ENCODE assay signal across 1 cellular context in the genomic region with DNA sequence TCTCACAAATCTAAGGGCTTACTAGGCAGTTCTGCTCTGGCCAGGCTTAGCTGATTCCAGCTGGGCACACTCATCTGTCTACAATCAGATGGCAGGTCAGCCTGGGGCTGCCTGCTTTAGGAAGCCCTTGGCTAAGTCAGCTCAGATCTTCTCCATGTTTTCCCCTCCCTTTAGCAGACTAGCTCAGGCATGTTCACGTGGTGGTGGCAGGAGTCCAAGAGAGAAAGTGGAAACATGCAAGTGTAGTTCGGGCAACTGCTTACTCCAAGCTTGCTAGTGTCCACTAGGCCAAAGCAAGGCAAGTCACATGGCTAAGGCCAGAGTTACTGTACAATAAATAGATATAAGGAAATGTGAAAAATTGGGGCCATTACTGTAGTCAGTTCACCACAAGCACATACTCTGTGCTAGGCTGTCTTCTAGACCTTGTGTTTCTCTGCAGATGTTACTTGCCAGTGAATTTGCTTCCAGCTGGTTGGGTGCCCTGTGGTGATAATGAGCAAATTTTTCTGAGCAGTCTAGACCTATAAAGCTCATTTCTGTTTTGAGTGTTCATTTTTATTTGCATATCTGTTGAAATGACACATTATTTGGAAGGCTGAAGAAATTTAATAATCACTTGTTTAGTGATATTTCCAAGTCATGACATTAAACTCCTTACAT.
TF ChIP-seq lines count a peak whose summit lies in the region.

No MANE protein-coding gene starts in this region.

TF ChIP-seq in HepG2, 621 proteins besides CTCF, POLR2A, EP300 and RAD21:
- TF ChIP-seq ZSCAN22 (CRISPR knock-in tag; IDR thresholded peaks at IDR 0.05) (no peak), SMAD9 (CRISPR knock-in tag; IDR thresholded peaks at IDR 0.05) (no peak), ZNF556 (CRISPR knock-in tag; IDR thresholded peaks at IDR 0.05; ENCODE audit: borderline replicate concordance) (no peak), CHD2 (IDR thresholded peaks at IDR 0.05; ENCODE audit: low read depth, low read length) (no peak), TGIF2 (CRISPR knock-in tag; IDR thresholded peaks at IDR 0.05) (no peak), REL (CRISPR knock-in tag; conservative IDR thresholded peaks at IDR 0.05) (no peak), GMEB1 (CRISPR knock-in tag; IDR thresholded peaks at IDR 0.05; ENCODE audit: borderline replicate concordance) (no peak), NBN (conservative IDR thresholded peaks at IDR 0.05) (no peak), ZNF326 (CRISPR knock-in tag; IDR thresholded peaks at IDR 0.05; ENCODE audit: borderline replicate concordance) (no peak), GPN1 (CRISPR knock-in tag; IDR thresholded peaks at IDR 0.05; ENCODE audit: borderline replicate concordance) (no peak), NFATC3 (CRISPR knock-in tag; IDR thresholded peaks at IDR 0.05) (no peak), RCOR2 (CRISPR knock-in tag; IDR thresholded peaks at IDR 0.05) (no peak), ARID2 (CRISPR knock-in tag; IDR thresholded peaks at IDR 0.05; ENCODE audit: borderline replicate concordance) (no peak)
- TF ChIP-seq, protein P1, sequence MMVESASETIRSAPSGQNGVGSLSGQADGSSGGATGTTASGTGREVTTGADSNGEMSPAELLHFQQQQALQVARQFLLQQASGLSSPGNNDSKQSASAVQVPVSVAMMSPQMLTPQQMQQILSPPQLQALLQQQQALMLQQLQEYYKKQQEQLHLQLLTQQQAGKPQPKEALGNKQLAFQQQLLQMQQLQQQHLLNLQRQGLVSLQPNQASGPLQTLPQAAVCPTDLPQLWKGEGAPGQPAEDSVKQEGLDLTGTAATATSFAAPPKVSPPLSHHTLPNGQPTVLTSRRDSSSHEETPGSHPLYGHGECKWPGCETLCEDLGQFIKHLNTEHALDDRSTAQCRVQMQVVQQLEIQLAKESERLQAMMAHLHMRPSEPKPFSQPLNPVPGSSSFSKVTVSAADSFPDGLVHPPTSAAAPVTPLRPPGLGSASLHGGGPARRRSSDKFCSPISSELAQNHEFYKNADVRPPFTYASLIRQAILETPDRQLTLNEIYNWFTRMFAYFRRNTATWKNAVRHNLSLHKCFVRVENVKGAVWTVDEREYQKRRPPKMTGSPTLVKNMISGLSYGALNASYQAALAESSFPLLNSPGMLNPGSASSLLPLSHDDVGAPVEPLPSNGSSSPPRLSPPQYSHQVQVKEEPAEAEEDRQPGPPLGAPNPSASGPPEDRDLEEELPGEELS (CRISPR knock-in tag; IDR thresholded peaks at IDR 0.05) = no peak
- TF ChIP-seq, protein P2, sequence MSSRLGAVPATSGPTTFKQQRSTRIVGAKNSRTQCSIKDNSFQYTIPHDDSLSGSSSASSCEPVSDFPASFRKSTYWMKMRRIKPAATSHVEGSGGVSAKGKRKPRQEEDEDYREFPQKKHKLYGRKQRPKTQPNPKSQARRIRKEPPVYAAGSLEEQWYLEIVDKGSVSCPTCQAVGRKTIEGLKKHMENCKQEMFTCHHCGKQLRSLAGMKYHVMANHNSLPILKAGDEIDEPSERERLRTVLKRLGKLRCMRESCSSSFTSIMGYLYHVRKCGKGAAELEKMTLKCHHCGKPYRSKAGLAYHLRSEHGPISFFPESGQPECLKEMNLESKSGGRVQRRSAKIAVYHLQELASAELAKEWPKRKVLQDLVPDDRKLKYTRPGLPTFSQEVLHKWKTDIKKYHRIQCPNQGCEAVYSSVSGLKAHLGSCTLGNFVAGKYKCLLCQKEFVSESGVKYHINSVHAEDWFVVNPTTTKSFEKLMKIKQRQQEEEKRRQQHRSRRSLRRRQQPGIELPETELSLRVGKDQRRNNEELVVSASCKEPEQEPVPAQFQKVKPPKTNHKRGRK (CRISPR knock-in tag; IDR thresholded peaks at IDR 0.05) = no peak
